1 cellular context compared by ENCODE assay signal in the genomic region with DNA sequence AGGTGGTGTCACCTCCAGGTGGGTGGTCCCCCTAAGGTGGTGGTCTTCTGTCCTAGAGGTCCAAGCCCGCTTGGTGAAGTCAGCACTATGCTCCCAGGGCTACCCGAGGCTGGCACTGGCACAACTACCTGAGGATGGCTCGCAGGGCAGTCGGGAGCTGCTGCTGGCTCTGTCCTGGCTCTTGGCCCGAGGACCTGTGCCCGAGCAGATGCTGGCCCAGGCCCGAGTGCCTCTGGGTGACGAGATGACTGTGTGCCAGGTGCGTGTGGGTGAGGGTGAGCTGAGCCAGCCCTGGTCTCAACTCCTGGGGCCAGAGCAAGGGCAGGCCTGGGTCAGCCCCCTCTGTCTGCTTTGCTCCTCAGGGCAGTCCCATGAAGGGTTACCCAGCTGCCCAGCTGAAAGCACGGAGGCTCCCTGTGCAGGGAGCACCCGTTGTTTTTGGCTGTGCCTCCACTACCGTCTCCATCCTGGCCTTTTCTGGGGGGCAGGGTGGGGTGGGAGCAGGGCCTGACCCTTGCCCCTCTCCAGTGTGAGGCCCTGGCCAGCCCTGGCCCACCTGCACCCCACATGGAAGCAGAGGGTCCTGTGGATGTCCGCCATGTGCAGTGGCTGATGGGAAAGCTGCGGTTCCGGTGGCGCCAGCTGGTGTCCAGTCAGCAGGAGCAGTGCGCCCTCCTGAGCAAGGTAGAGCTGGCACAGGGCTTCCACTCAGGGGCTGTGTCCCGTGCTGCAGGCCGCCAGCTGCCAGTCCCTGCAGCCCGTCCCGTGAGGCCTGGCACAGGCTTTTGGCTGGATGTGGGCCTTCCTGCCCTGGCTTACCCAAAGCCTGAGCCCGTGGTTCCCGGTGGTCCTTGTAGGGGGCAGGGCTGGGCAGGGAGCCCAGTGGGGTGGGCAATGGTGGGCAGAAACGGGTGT.
TF ChIP-seq lines count a peak whose summit lies in the region.

No MANE protein-coding gene starts in this region.

TF ChIP-seq in liver, 16 proteins besides CTCF, POLR2A, EP300 and RAD21 (continued from another document):
- TF ChIP-seq EGR1 (IDR thresholded peaks at IDR 0.05; ENCODE audit: low read depth in 2 of 2) (no peak), TAF1 (conservative IDR thresholded peaks at IDR 0.05) (no peak), HNF4G (IDR thresholded peaks at IDR 0.05) (no peak), YY1 (IDR thresholded peaks at IDR 0.05) (no peak), NR2F2 (IDR thresholded peaks at IDR 0.05) (no peak), HNF4A (conservative IDR thresholded peaks at IDR 0.05) (peak in 1 of 2 donors; percentile 49), SP1 (IDR thresholded peaks at IDR 0.05) (no peak), FOXA1 (IDR thresholded peaks at IDR 0.05) (no peak), GABPA (IDR thresholded peaks at IDR 0.05 in 1 of 2, conservative IDR thresholded peaks at IDR 0.05 in 1 of 2) (no peak)
- TF ChIP-seq, protein P1, sequence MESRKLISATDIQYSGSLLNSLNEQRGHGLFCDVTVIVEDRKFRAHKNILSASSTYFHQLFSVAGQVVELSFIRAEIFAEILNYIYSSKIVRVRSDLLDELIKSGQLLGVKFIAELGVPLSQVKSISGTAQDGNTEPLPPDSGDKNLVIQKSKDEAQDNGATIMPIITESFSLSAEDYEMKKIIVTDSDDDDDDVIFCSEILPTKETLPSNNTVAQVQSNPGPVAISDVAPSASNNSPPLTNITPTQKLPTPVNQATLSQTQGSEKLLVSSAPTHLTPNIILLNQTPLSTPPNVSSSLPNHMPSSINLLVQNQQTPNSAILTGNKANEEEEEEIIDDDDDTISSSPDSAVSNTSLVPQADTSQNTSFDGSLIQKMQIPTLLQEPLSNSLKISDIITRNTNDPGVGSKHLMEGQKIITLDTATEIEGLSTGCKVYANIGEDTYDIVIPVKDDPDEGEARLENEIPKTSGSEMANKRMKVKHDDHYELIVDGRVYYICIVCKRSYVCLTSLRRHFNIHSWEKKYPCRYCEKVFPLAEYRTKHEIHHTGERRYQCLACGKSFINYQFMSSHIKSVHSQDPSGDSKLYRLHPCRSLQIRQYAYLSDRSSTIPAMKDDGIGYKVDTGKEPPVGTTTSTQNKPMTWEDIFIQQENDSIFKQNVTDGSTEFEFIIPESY (IDR thresholded peaks at IDR 0.05): no peak
- TF ChIP-seq, protein P2, sequence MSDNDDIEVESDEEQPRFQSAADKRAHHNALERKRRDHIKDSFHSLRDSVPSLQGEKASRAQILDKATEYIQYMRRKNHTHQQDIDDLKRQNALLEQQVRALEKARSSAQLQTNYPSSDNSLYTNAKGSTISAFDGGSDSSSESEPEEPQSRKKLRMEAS (IDR thresholded peaks at IDR 0.05): peak; percentile 27
- TF ChIP-seq, protein P3, sequence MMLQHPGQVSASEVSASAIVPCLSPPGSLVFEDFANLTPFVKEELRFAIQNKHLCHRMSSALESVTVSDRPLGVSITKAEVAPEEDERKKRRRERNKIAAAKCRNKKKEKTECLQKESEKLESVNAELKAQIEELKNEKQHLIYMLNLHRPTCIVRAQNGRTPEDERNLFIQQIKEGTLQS (IDR thresholded peaks at IDR 0.05): no peak
